Comparison of ENCODE assay signal across 17 cellular contexts in the genomic region with DNA sequence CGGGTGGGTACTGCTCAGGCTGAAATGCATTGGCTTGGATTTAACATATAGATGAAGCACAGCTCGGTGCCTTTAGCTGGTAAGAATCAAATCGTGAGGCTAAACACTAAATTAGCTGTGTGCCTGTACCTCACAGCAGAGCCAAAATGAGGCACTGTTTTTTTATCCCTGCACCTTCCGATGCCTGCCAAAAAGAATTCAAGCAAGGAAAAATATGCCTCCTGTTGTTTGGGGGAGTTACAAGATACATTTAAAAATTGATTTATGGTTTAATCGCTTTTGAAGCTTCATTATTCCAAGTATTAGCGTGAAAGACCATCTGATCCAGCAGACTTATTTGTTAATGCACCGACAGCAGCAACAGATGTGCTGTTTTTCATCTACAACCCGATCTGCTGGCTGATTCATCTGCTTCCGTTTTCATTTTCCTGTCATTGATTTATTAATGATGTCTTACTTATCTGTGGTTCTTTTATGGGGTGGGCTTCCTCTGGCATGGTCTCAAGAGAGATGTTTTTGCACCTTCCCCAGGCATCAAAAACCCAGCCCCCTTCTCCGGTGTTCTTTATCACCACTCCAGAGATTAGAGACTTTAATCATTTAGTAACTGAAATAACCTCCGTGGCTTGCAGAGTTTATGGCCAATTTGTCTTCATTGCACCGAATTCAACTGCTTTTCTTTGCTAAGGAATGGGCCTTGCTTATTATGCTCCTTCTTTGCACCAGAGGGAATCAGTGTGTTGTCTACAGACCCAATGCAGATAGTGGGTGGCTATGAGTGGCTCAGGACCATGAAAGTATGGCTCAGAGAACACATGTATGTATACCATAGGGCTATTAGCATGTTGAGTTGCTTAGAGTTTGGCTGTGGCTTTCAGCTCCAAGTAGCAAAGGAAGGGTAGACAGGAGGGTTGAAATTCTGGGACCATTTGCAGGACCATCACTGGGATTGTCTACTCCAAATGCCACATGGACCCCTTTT.
DNase-seq lines count a peak whose midpoint lies in the region; ATAC-seq, FAIRE-seq and TF ChIP-seq lines count a peak whose summit lies in the region.
"Had no signal": no experiment of that assay in that cellular context is flagged by ENCODE, and none has a peak within 500 bp of the region (broad histone marks: within the 10 kb centered on the region; RNA-seq: fewer than 3 reads in every experiment).

No MANE protein-coding gene starts in this region.

- ATAC-seq in aorta (ENCODE audit: low FRiP score) = no peak
- no peak for ATAC-seq in HG03457 (IDR thresholded peaks at IDR 0.05; ENCODE audit: unreplicated experiment)
- ATAC-seq: left cardiac atrium, right cardiac atrium had no signal

- no peaks in the 10 kb centered on the region for H3K79me2 ChIP-seq in keratinocyte (ENCODE audit: control insufficient read depth, insufficient read depth, low read length)

- dilution Hi-C loops in keratinocyte (cut with MboI; ENCODE audit: extremely low pct_ligation_motif_present, low sequenced_read_pairs) = no loop called here

- 27 to 28% methylated on average over 12 of the region's 12 CpGs for WGBS in aorta, 2 donors

- H4K20me1 ChIP-seq in keratinocyte (ENCODE audit: control insufficient read depth, extremely low read depth, insufficient read depth, low read length) = no peaks in the 10 kb centered on the region

- peaks cover 0 to 3% of the 10 kb centered on the region in 2 donors for H3K27me3 Mint-ChIP-seq in CD4-positive, alpha-beta memory T cell

- POLR2A ChIA-PET in CD4-positive, alpha-beta memory T cell (lab: Charles Lee; ENCODE audit: partially characterized antibody) = no interaction called here

- in situ Hi-C loops in brain microvascular endothelial cell (cut with HindIII; ENCODE audit: low pct_ligation_motif_present, low sequenced_read_pairs) (no loop called here), GM13977 (cut with MboI; ENCODE audit: low pct_unique_long_range_greater_than_20kb, low sequenced_read_pairs, unreplicated experiment) (no loop called here)

- H3K9me1 ChIP-seq in keratinocyte (ENCODE audit: control insufficient read depth, extremely low read depth, insufficient read depth, low read length) = no peaks in the 10 kb centered on the region

- peak overlapping the region in 5 of 7 donors; percentile 13 to 67 (median 62) for H3K27ac Mint-ChIP-seq in CD4-positive, alpha-beta memory T cell
- H3K27ac Mint-ChIP-seq: nephron had no signal

- intact Hi-C loops in CD4-positive, alpha-beta memory T cell (cut with micrococcal nuclease) = no loop called here
- intact Hi-C loops in aorta (cut with DNase I) = no loop called here

- H3K4me1 Mint-ChIP-seq in CD4-positive, alpha-beta memory T cell = peaks cover 8 to 13% (median 10%) of the 10 kb centered on the region in 4 donors

- H3K4me1 ChIP-seq in CD4-positive, alpha-beta memory T cell (ENCODE audit: insufficient read depth, low read length) = no peaks in the 10 kb centered on the region
- H3K4me1 ChIP-seq in keratinocyte (ENCODE audit: control insufficient read depth, extremely low read depth, insufficient read depth, low read length) = no peaks in the 10 kb centered on the region
- peaks cover 0 to 12% of the 10 kb centered on the region in 2 donors for H3K4me1 ChIP-seq in aorta (ENCODE audit: control insufficient read depth in 1 of 2, insufficient read depth in 2 of 2, low read length in 2 of 2)

- H3K4me3 Mint-ChIP-seq in CD4-positive, alpha-beta memory T cell = peak overlapping the region; percentile 54 to 84 (median 80)

- no peak overlapping the region for H3K9ac ChIP-seq in keratinocyte (ENCODE audit: control insufficient read depth, extremely low read depth, insufficient read depth, low read length)

- no peak overlapping the region for H2AFZ ChIP-seq in keratinocyte (ENCODE audit: control insufficient read depth, low read length)

- no peak overlapping the region for H3K4me3 ChIP-seq in CD4-positive, alpha-beta memory T cell (ENCODE audit: low read length in 2 of 2)
- peak overlapping the region; percentile 10 for H3K4me3 ChIP-seq in WERI-Rb-1 (ENCODE audit: low read depth, low read length)
- no peak overlapping the region for H3K4me3 ChIP-seq in keratinocyte (ENCODE audit: control insufficient read depth in 2 of 3, extremely low read depth in 1 of 3, insufficient read depth in 2 of 3, low read depth in 1 of 3, low read length in 3 of 3)
- H3K4me3 ChIP-seq in aorta (ENCODE audit: low read length in 2 of 2) = peak overlapping the region in 1 of 2 donors; percentile 8
- no peak overlapping the region for H3K4me3 ChIP-seq in brain microvascular endothelial cell (ENCODE audit: low read depth, low read length)

- no peak for DNase-seq in CD4-positive, alpha-beta memory T cell
- DNase-seq in KG1 (lab: John Stamatoyannopoulos, UW) = peak; percentile 65
- no peak for DNase-seq in WERI-Rb-1
- no peak for DNase-seq in keratinocyte (ENCODE audit: low read depth, low spot score)
- no peak for DNase-seq in aorta
- no peak for DNase-seq in brain microvascular endothelial cell
- no peak for DNase-seq in GM13977 (ENCODE audit: low spot score)
- DNase-seq: GF-D8; HCEC 1CT; left cardiac atrium; NCI-H510A treated with DMSO at 0.1 percent for 48 hours; right cardiac atrium; stimulated activated CD4-positive, alpha-beta T cell treated with anti-CD3 and anti-CD28 coated beads, Interleukin-4, amount 100 ng/mL, for 4 hours; stimulated activated naive CD4-positive, alpha-beta T cell treated with Interleukin-2 at 50 U/mL for 16 hours had no signal

- CTCF ChIA-PET in CD4-positive, alpha-beta memory T cell (lab: Charles Lee; ENCODE audit: partially characterized antibody) = no interaction called here

- no peak for FAIRE-seq in keratinocyte (lab: Jason Lieb, UNC)

- peaks cover 0 to 8% (median 0%) of the 10 kb centered on the region in 8 donors for H3K9me3 Mint-ChIP-seq in CD4-positive, alpha-beta memory T cell

- H3K36me3 Mint-ChIP-seq in CD4-positive, alpha-beta memory T cell = no peaks in the 10 kb centered on the region

- TF ChIP-seq CTCF in WERI-Rb-1 (IDR thresholded peaks at IDR 0.05; ENCODE audit: low read depth, low read length) = no peak
- TF ChIP-seq CTCF in keratinocyte (optimal IDR thresholded peaks at IDR 0.05 in 1 of 3, IDR thresholded peaks at IDR 0.05 in 1 of 3, conservative IDR thresholded peaks at IDR 0.05 in 1 of 3; ENCODE audit: extremely low read depth in 1 of 3, insufficient read depth in 2 of 3, low read length in 3 of 3) = no peak
- no peak for TF ChIP-seq CTCF in brain microvascular endothelial cell (IDR thresholded peaks at IDR 0.05; ENCODE audit: low read depth, low read length, missing control alignments)
- TF ChIP-seq CTCF in GM13977 (IDR thresholded peaks at IDR 0.05; ENCODE audit: extremely low read depth, insufficient read depth, missing control alignments) = no peak

- H3K27ac ChIP-seq in CD4-positive, alpha-beta memory T cell (ENCODE audit: low read depth, low read length) = no peak overlapping the region
- H3K27ac ChIP-seq in WERI-Rb-1 (no peak overlapping the region), keratinocyte (ENCODE audit: control insufficient read depth, insufficient read depth, low read length) (no peak overlapping the region), aorta (ENCODE audit: low read depth in 1 of 2, low read length in 2 of 2) (no peak overlapping the region), brain microvascular endothelial cell (no peak overlapping the region)
- H3K27ac ChIP-seq: C4-2B had no signal

- peak overlapping the region; percentile 43 for H3K4me2 ChIP-seq in keratinocyte (ENCODE audit: control insufficient read depth, extremely low read depth, insufficient read depth, low read depth, low read length)

- H3K27me3 ChIP-seq in CD4-positive, alpha-beta memory T cell (ENCODE audit: insufficient read depth, low read length) = no peaks in the 10 kb centered on the region
- no peaks in the 10 kb centered on the region for H3K27me3 ChIP-seq in WERI-Rb-1 (ENCODE audit: insufficient read depth, low read depth, severe bottlenecking)
- H3K27me3 ChIP-seq in keratinocyte (ENCODE audit: control insufficient read depth, extremely low read depth, insufficient read depth, low read length) = peaks cover 6% of the 10 kb centered on the region
- H3K27me3 ChIP-seq in aorta (ENCODE audit: control insufficient read depth in 1 of 2, insufficient read depth in 2 of 2, low read length in 1 of 2) = no peaks in the 10 kb centered on the region
- no peaks in the 10 kb centered on the region for H3K27me3 ChIP-seq in brain microvascular endothelial cell (replicated peaks)

- no peaks in the 10 kb centered on the region for H3K36me3 ChIP-seq in CD4-positive, alpha-beta memory T cell (ENCODE audit: insufficient read depth, low read length)
- H3K36me3 ChIP-seq in WERI-Rb-1 (no peaks in the 10 kb centered on the region), keratinocyte (ENCODE audit: control insufficient read depth in 2 of 2, extremely low read depth in 1 of 2, insufficient read depth in 2 of 2, low read length in 2 of 2) (no peaks in the 10 kb centered on the region), aorta (ENCODE audit: control insufficient read depth in 1 of 2, insufficient read depth in 2 of 2, low read length in 1 of 2) (no peaks in the 10 kb centered on the region), brain microvascular endothelial cell (replicated peaks) (no peaks in the 10 kb centered on the region)

- H3K9me3 ChIP-seq in CD4-positive, alpha-beta memory T cell (ENCODE audit: control insufficient read depth in 1 of 2, low read length in 2 of 2) = no peaks in the 10 kb centered on the region
- H3K9me3 ChIP-seq in WERI-Rb-1 (ENCODE audit: severe bottlenecking) (no peaks in the 10 kb centered on the region), keratinocyte (ENCODE audit: control insufficient read depth, low read depth, low read length) (no peaks in the 10 kb centered on the region), aorta (ENCODE audit: control insufficient read depth, low read length) (no peaks in the 10 kb centered on the region)
